In genomic region chr5:65695896-65696295, GRCh38 we compare ENCODE assay signal across 17 cellular contexts. TPM values are rescaled to one million over a fixed set of nuclear protein-coding genes. Genes with fewer than 3 reads are reported as not detected.
DNase-seq lines count a peak whose midpoint lies in the region; ATAC-seq and TF ChIP-seq lines count a peak whose summit lies in the region.
"Had no signal": no experiment of that assay in that cellular context is flagged by ENCODE, and none has a peak within 500 bp of the region (broad histone marks: within the 10 kb centered on the region; RNA-seq: fewer than 3 reads in every experiment).

No MANE protein-coding gene starts in this region.

- H3K9me3 ChIP-seq in BE2C = no peaks in the 10 kb centered on the region
- H3K9me3 ChIP-seq: Peyer's patch had no signal

- peak; percentile 9 for DNase-seq in BE2C
- DNase-seq in SK-MEL-5 (ENCODE audit: low read depth, low spot score) = peak; percentile 94
- DNase-seq in head of caudate nucleus = peak in 29 of 42 donors; percentile 10 to 71 (median 41)
- peak in 35 of 56 donors; percentile 0 to 56 (median 16) for DNase-seq in nucleus accumbens (lab: John Stamatoyannopoulos, UW)
- DNase-seq in activated CD4-positive, alpha-beta T cell treated with anti-CD3 and anti-CD28 coated beads, Interleukin-2, amount 50 U/mL, for 48 hours = no peak
- no peak for DNase-seq in omental fat pad (ENCODE audit: low spot score)
- no peak for DNase-seq in NCI-H1436 (lab: John Stamatoyannopoulos, UW)
- DNase-seq: 8988T, DMS53, GOT3, NCI-H1092 treated with DMSO at 0.1 percent for 48 hours, NCI-H1694 treated with DMSO at 0.1 percent for 48 hours, NCI-H446, Peyer's patch, SHP77 had no signal

- H3K36me3 ChIP-seq in BE2C = peaks cover 5% of the 10 kb centered on the region
- H3K36me3 ChIP-seq: Peyer's patch had no signal

- no peak overlapping the region for H3K4me3 ChIP-seq in BE2C (ENCODE audit: low read depth, low read length)
- H3K4me3 ChIP-seq: Peyer's patch had no signal

- peaks cover 14% of the 10 kb centered on the region for H3K4me1 ChIP-seq in BE2C
- H3K4me1 ChIP-seq: Peyer's patch had no signal

- H3K27me3 ChIP-seq in BE2C = no peaks in the 10 kb centered on the region
- H3K27me3 ChIP-seq: Peyer's patch had no signal

- intact Hi-C loops in head of caudate nucleus (cut with DNase I) = no loop called here

- TF ChIP-seq CTCF in BE2C (IDR thresholded peaks at IDR 0.05; ENCODE audit: low read depth, low read length) = no peak
- TF ChIP-seq CTCF in omental fat pad (IDR thresholded peaks at IDR 0.05) = no peak

- in situ Hi-C loops in SK-MEL-5 (cut with HindIII; ENCODE audit: low pct_unique_long_range_greater_than_20kb, low sequenced_read_pairs) = no loop called here

- ATAC-seq in omental fat pad (ENCODE audit: low FRiP score) = no peak
- no peak for ATAC-seq in GM18511 (IDR thresholded peaks at IDR 0.05; ENCODE audit: unreplicated experiment)
- ATAC-seq: HepG2 had no signal

RNA-seq across cellular contexts. Expression of gene SGTB, which starts 26.0 kb away (rescaled TPM):
- polyA plus RNA-seq in BE2C (2012; ENCODE audit: insufficient read depth, insufficient read length, low read depth) = 6.1 TPM
- 11.1 and 12.0 TPM in 2 replicates for total RNA-seq in SK-MEL-5 (2014; rRNA removed; shearing (Covaris generic))
- polyA plus RNA-seq in SK-MEL-5 (2015; cell fraction: cytosol; rRNA removed) = 5.2 and 7.2 TPM in 2 replicates
- 2.3 and 4.3 TPM in 2 replicates for polyA plus RNA-seq in SK-MEL-5 (2015; cell fraction: nucleus; rRNA removed)
- 10 to 100 TPM in 2 of 4 donors, 1 to 10 TPM in 2; 5.7 to 12.6 (median 10.4) TPM for total RNA-seq in omental fat pad

RNA-seq across cellular contexts. Expression of gene NLN, which starts 26.1 kb away (rescaled TPM):
- polyA plus RNA-seq in BE2C (2012; ENCODE audit: insufficient read depth, insufficient read length, low read depth) = 20.8 TPM
- total RNA-seq in SK-MEL-5 (2014; rRNA removed; shearing (Covaris generic)) = 31.0 and 31.4 TPM in 2 replicates
- 16.0 and 25.3 TPM in 2 replicates for polyA plus RNA-seq in SK-MEL-5 (2015; cell fraction: cytosol; rRNA removed)
- 6.0 and 19.9 TPM in 2 replicates for polyA plus RNA-seq in SK-MEL-5 (2015; cell fraction: nucleus; rRNA removed)
- total RNA-seq in omental fat pad = 10 to 100 TPM in 3 of 4 donors, 1 to 10 TPM in 1; 8.4 to 31.6 (median 14.5) TPM

Comparison
In these comparisons a context has a peak if more than half of its experiments do, and no peak if none do; other contexts are left out.
1. DNase-seq: peak in BE2C (single experiment), SK-MEL-5 (single experiment), head of caudate nucleus (29 of 42) and nucleus accumbens (35 of 56); none in activated CD4-positive, alpha-beta T cell treated with anti-CD3 and anti-CD28 coated beads, Interleukin-2, amount 50 U/mL, for 48 hours (0 of 2), omental fat pad (single experiment) and NCI-H1436 (single experiment).